In genomic region chr2:148644885-148645134, GRCh38 we compare ENCODE assay signal across 7 cellular contexts. TPM values are rescaled to one million over a fixed set of nuclear protein-coding genes. Genes with fewer than 3 reads are reported as not detected.
DNase-seq lines count a peak whose midpoint lies in the region; ATAC-seq and TF ChIP-seq lines count a peak whose summit lies in the region.

No MANE protein-coding gene starts in this region.

- peaks cover 11% of the 10 kb centered on the region for H3K36me3 Mint-ChIP-seq in T-cell

- 0% methylated on average over 3 to 8 of the region's 27 CpGs for WGBS in gastroesophageal sphincter (ENCODE audit: low coverage in 1 of 2), 2 donors
- WGBS in sigmoid colon, 2 donors = 1% methylated on average over 27 of the region's 27 CpGs

- peaks cover 0 to 49% (median 3%) of the 10 kb centered on the region in 3 donors for H3K4me1 ChIP-seq in gastroesophageal sphincter
- H3K4me1 ChIP-seq in sigmoid colon = peaks cover 0 to 32% (median 21%) of the 10 kb centered on the region in 4 donors

- H3K4me3 Mint-ChIP-seq in T-cell = peak overlapping the region; percentile 85 to 96 (median 93)

- CTCF ChIA-PET in T-cell (lab: Charles Lee) = interaction anchor here in 1 of 2 donors (0.7 to 2.5 kb wide), 9 partner anchors 11 to 121 kb away, joined by 3 to 24 read pairs (median 13); no protein-coding TSS in a partner anchor

- TF ChIP-seq EP300 in gastroesophageal sphincter (IDR thresholded peaks at IDR 0.05) (no peak), sigmoid colon (IDR thresholded peaks at IDR 0.05) (no peak)

- no peaks in the 10 kb centered on the region for H3K9me3 Mint-ChIP-seq in T-cell

- no peaks in the 10 kb centered on the region for H3K9me3 ChIP-seq in gastroesophageal sphincter
- no peaks in the 10 kb centered on the region for H3K9me3 ChIP-seq in sigmoid colon

- peak; percentile 36 for ATAC-seq in GM19025 (IDR thresholded peaks at IDR 0.05; ENCODE audit: low read depth, unreplicated experiment)
- peak; percentile 23 for ATAC-seq in HG02884 (IDR thresholded peaks at IDR 0.05; ENCODE audit: unreplicated experiment)
- ATAC-seq in T-cell (replicated peaks in 1 of 4) = peak; percentile 52 to 59 (median 54)
- ATAC-seq in gastroesophageal sphincter = peak; percentile 76

- POLR2A ChIA-PET in T-cell (lab: Charles Lee) = interaction anchor here in 1 of 2 donors (0.6 to 1.8 kb wide), 3 partner anchors 16 to 624 kb away, joined by 3 to 40 read pairs (median 5); partner anchors contain the start of genes MBD5 and ORC4

- intact Hi-C loops in sigmoid colon (cut with DNase I) = loop anchor here (1.0 to 10.0 kb wide), 5 partner anchors 169 to 940 kb away; partner anchors contain the start of genes ACVR2A, KIF5C, MBD5 and MMADHC

- no peak for TF ChIP-seq POLR2A in gastroesophageal sphincter (IDR thresholded peaks at IDR 0.05)
- no peak for TF ChIP-seq POLR2A in sigmoid colon (IDR thresholded peaks at IDR 0.05)

- H3K27ac ChIP-seq in gastroesophageal sphincter (peak overlapping the region; percentile 82 to 100 (median 99)), sigmoid colon (peak overlapping the region; percentile 98 to 99 (median 98))

- DNase-seq in T-cell (no peak), sigmoid colon (no peak), NCI-H1105 (lab: John Stamatoyannopoulos, UW) (no peak), globus pallidus (ENCODE audit: low spot score) (no peak)

- H3K27me3 Mint-ChIP-seq in T-cell = no peaks in the 10 kb centered on the region

- peaks cover 42 to 46% (median 42%) of the 10 kb centered on the region in 3 donors for H3K4me1 Mint-ChIP-seq in T-cell

- H3K27me3 ChIP-seq in gastroesophageal sphincter = no peaks in the 10 kb centered on the region
- H3K27me3 ChIP-seq in sigmoid colon = no peaks in the 10 kb centered on the region

- H3K27ac Mint-ChIP-seq in T-cell = peak overlapping the region; percentile 92 to 97

- TF ChIP-seq CTCF in gastroesophageal sphincter (IDR thresholded peaks at IDR 0.05) = no peak
- no peak for TF ChIP-seq CTCF in sigmoid colon (IDR thresholded peaks at IDR 0.05)

- H3K36me3 ChIP-seq in gastroesophageal sphincter (no peaks in the 10 kb centered on the region), sigmoid colon (no peaks in the 10 kb centered on the region)

- H3K4me3 ChIP-seq in gastroesophageal sphincter = peak overlapping the region; percentile 60 to 88
- H3K4me3 ChIP-seq in sigmoid colon = peak overlapping the region; percentile 84 to 92 (median 89)

RNA-seq across cellular contexts. Expression of gene EPC2, which starts 0.3 kb away (rescaled TPM):
- total RNA-seq in T-cell (10 to 100 TPM; 54.3 to 84.3 (median 66.9) TPM), gastroesophageal sphincter (10 to 100 TPM; 25.4 to 38.4 (median 30.7) TPM), sigmoid colon (10 to 100 TPM; 29.1 to 31.4 (median 30.0) TPM)
- 10 to 100 TPM in 1 of 3 donors, 1 to 10 TPM in 2; 9.2 to 13.8 (median 9.5) TPM for polyA plus RNA-seq in sigmoid colon

Comparison
In these comparisons a context has a peak if more than half of its experiments do, and no peak if none do; other contexts are left out.
1. ATAC-seq: peak in every context shown above with its lines; median percentile 76 in gastroesophageal sphincter; 54 in T-cell; 36 in GM19025; 23 in HG02884.